ENCODE assay signal across 1 cellular context in genomic region chr20:3483309-3483708, GRCh38.
TF ChIP-seq lines count a peak whose summit lies in the region.

No MANE protein-coding gene starts in this region.

TF ChIP-seq in HepG2, 621 proteins besides CTCF, POLR2A, EP300 and RAD21 (continued from another document):
- TF ChIP-seq ZHX2 (IDR thresholded peaks at IDR 0.05; ENCODE audit: low read depth) (no peak), ZHX2 (CRISPR knock-in tag; IDR thresholded peaks at IDR 0.05; ENCODE audit: borderline replicate concordance) (no peak), ZNF513 (CRISPR knock-in tag; conservative IDR thresholded peaks at IDR 0.05) (no peak), MAFF (IDR thresholded peaks at IDR 0.05; ENCODE audit: low read depth, low read length) (no peak), ELF3 (CRISPR knock-in tag; IDR thresholded peaks at IDR 0.05) (peak; percentile 63), BCLAF1 (IDR thresholded peaks at IDR 0.05) (no peak), ZNF235 (CRISPR knock-in tag; IDR thresholded peaks at IDR 0.05; ENCODE audit: borderline replicate concordance) (no peak), PHF21A (CRISPR knock-in tag; IDR thresholded peaks at IDR 0.05) (peak; percentile 51; the same call in 1 of the 2 replicates), ZNF550 (CRISPR knock-in tag; IDR thresholded peaks at IDR 0.05; ENCODE audit: borderline replicate concordance) (no peak), MYC (CRISPR knock-in tag; IDR thresholded peaks at IDR 0.05; ENCODE audit: borderline replicate concordance) (0 out of 2 replicates have a peak, but pooled peaks have one; percentile 16), HOMEZ (CRISPR knock-in tag; IDR thresholded peaks at IDR 0.05; ENCODE audit: low read depth) (peak; percentile 57; the same call in 1 of the 2 replicates), ZNF577 (CRISPR knock-in tag; IDR thresholded peaks at IDR 0.05; ENCODE audit: borderline replicate concordance, low read depth) (no peak), ZFYVE20 (CRISPR knock-in tag; IDR thresholded peaks at IDR 0.05; ENCODE audit: borderline replicate concordance, low read depth) (no peak), DMTF1 (CRISPR knock-in tag; IDR thresholded peaks at IDR 0.05) (no peak), ARID4A (CRISPR knock-in tag; IDR thresholded peaks at IDR 0.05; ENCODE audit: borderline replicate concordance) (no peak; the same call in 1 of the 2 replicates), TBX2 (CRISPR knock-in tag; IDR thresholded peaks at IDR 0.05; ENCODE audit: borderline replicate concordance) (peak; percentile 32; the same call in 1 of the 2 replicates), IKZF5 (CRISPR knock-in tag; IDR thresholded peaks at IDR 0.05) (peak; percentile 61; the same call in 1 of the 2 replicates), ZBTB38 (CRISPR knock-in tag; IDR thresholded peaks at IDR 0.05) (no peak), ATF2 (CRISPR knock-in tag; IDR thresholded peaks at IDR 0.05) (peak; percentile 78; the same call in 1 of the 2 replicates), ZKSCAN1 (IDR thresholded peaks at IDR 0.05; ENCODE audit: low read length) (no peak), SOX5 (CRISPR knock-in tag; IDR thresholded peaks at IDR 0.05; ENCODE audit: borderline replicate concordance) (peak; percentile 54; the same call in 1 of the 2 replicates), KDM1A (CRISPR knock-in tag; IDR thresholded peaks at IDR 0.05) (0 out of 2 replicates have a peak, but pooled peaks have one; percentile 22)
